In the genomic region with DNA sequence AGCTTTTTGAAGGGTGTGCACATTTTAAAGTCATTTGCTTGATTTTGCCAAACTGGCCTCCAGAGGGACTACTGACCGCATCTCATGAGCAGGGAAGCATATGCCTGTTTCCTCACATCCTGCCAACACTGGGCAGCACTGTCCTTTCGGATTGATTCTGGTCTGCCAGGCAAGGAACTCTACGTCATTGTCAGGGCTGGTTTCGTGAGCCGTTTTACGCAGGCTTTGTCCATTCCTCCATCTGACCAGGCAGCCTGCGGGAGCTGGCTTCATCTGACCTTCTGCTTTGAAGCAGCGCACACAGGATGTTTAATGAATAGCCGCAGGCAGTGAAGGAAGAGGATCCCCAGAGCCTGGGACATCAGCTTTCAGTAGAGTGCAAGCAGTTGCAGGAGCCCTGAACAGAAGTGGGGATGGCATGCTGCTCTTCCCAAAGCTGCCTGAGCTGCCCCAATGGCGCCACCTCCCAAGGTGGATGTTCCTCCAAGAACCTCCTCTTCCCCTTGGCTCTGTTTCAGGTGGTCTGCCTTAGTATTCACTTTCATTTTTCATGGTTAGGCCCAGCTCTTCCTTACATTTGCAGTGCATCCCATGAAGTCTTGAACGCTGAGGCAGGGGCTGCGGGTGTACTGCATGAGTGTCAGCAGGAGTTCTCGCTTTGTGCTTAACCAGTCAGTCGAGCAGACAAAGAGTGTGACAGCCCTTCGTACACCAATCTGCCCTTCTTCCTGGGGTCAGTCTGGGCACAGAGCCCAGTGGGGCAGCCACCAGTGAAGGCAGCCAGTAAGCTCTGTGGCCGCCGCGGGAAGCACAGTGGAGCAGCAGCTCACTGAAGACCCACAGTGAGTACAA, we compare ENCODE assay signal across 12 cellular contexts. TPM values are rescaled to one million over a fixed set of nuclear protein-coding genes. Genes with fewer than 3 reads are reported as not detected.
DNase-seq lines count a peak whose midpoint lies in the region; ATAC-seq, FAIRE-seq and TF ChIP-seq lines count a peak whose summit lies in the region.
"Had no signal": no experiment of that assay in that cellular context is flagged by ENCODE, and none has a peak within 500 bp of the region (broad histone marks: within the 10 kb centered on the region; RNA-seq: fewer than 3 reads in every experiment).

No MANE protein-coding gene starts in this region.

- H3K9ac ChIP-seq in rectal smooth muscle tissue (ENCODE audit: low read length) = no peak overlapping the region

- ATAC-seq in SK-N-SH treated with all-trans-retinoic acid at 6 μM for 48 hours (peak; percentile 44; the same call in 1 of the 3 replicates), left colon (no peak), GM21381 (IDR thresholded peaks at IDR 0.05; ENCODE audit: unreplicated experiment) (no peak)

- no peak for TF ChIP-seq CTCF in foreskin fibroblast (IDR thresholded peaks at IDR 0.05; ENCODE audit: low read depth, low read length)
- TF ChIP-seq CTCF in uterus (IDR thresholded peaks at IDR 0.05) = peak in 2 of 4 experiments; percentile 30 to 46

- H3K4me3 ChIP-seq in foreskin fibroblast (ENCODE audit: low read depth in 1 of 2, low read length in 2 of 2) (peak overlapping the region in 1 of 2 donors; percentile 22), rectal smooth muscle tissue (ENCODE audit: low read length) (peak overlapping the region; percentile 29), uterus (no peak overlapping the region)

- intact Hi-C loops in uterus (cut with DNase I; ENCODE audit: low total_unique reads) = no loop called here
- intact Hi-C loops in left colon (cut with DNase I, micrococcal nuclease) = no loop called here

- H3K36me3 ChIP-seq in rectal smooth muscle tissue (ENCODE audit: control insufficient read depth, insufficient read depth, low read length) (no peaks in the 10 kb centered on the region), uterus (no peaks in the 10 kb centered on the region)

- H3K9me3 ChIP-seq in uterus = no peaks in the 10 kb centered on the region

- FAIRE-seq in GM12891 (lab: Jason Lieb, UNC) = no peak
- FAIRE-seq: H54, urothelium cell line had no signal

- H3K4me1 ChIP-seq in rectal smooth muscle tissue (ENCODE audit: control insufficient read depth, insufficient read depth, low read length) (no peaks in the 10 kb centered on the region), uterus (peaks cover 0 to 5% of the 10 kb centered on the region in 2 donors)

- TF ChIP-seq POLR2A in GM12891 (IDR thresholded peaks at IDR 0.05; ENCODE audit: low read depth, low read length) (no peak), uterus (IDR thresholded peaks at IDR 0.05) (no peak)

- peak; percentile 67 for DNase-seq in ELF-1 (ENCODE audit: low read depth, low spot score)
- DNase-seq in foreskin fibroblast = peak; percentile 21 to 49
- no peak for DNase-seq in GM12891 (ENCODE audit: insufficient read length, low spot score)
- no peak for DNase-seq in uterus
- no peak for DNase-seq in left colon
- DNase-seq: DND-41, NCI-H1048 had no signal

- H3K27me3 ChIP-seq in rectal smooth muscle tissue (ENCODE audit: control insufficient read depth, insufficient read depth, low read length) (no peaks in the 10 kb centered on the region), uterus (no peaks in the 10 kb centered on the region)

- H3K27ac ChIP-seq in rectal smooth muscle tissue (ENCODE audit: low read depth, low read length) (no peak overlapping the region), uterus (peak overlapping the region in 1 of 2 donors; percentile 6)

TF ChIP-seq in SK-N-SH treated with all-trans-retinoic acid at 6 μM for 48 hours, 23 proteins besides CTCF, POLR2A, EP300 and RAD21 (continues in another document):
- TF ChIP-seq OSR1 (CRISPR knock-in tag; IDR thresholded peaks at IDR 0.05) (no peak), ARNTL (CRISPR knock-in tag; IDR thresholded peaks at IDR 0.05; ENCODE audit: borderline replicate concordance, low read depth) (no peak), ZFP3 (CRISPR knock-in tag; IDR thresholded peaks at IDR 0.05) (no peak), ISL1 (CRISPR knock-in tag; IDR thresholded peaks at IDR 0.05) (no peak), ZNF565 (CRISPR knock-in tag; conservative IDR thresholded peaks at IDR 0.05; ENCODE audit: low read depth) (no peak), TSHZ2 (CRISPR knock-in tag; IDR thresholded peaks at IDR 0.05) (no peak), TCF4 (CRISPR knock-in tag; IDR thresholded peaks at IDR 0.05; ENCODE audit: borderline replicate concordance) (no peak), PPARA (CRISPR knock-in tag; IDR thresholded peaks at IDR 0.05; ENCODE audit: borderline replicate concordance) (no peak), GLIS3 (CRISPR knock-in tag; IDR thresholded peaks at IDR 0.05) (no peak)

TF ChIP-seq in GM12891, 5 proteins besides CTCF, POLR2A, EP300 and RAD21:
- TF ChIP-seq PAX5 (IDR thresholded peaks at IDR 0.05; ENCODE audit: insufficient read depth, low read length, severe bottlenecking) (no peak), POLR2AphosphoS5 (IDR thresholded peaks at IDR 0.05; ENCODE audit: low read depth, low read length) (no peak), TAF1 (IDR thresholded peaks at IDR 0.05; ENCODE audit: low read depth, low read length) (no peak), POU2F2 (IDR thresholded peaks at IDR 0.05; ENCODE audit: low read depth, low read length) (no peak), SPI1 (IDR thresholded peaks at IDR 0.05; ENCODE audit: low read depth, low read length) (no peak)

RNA-seq across cellular contexts. Expression of gene SEMA4C, which starts 46.5 kb away (rescaled TPM):
- polyA plus RNA-seq in GM12891 (2012; ENCODE audit: low read depth, missing spikeins) = 8.8 TPM
- total RNA-seq in uterus (100 to 1,000 TPM in 1 of 4 donors, 10 to 100 TPM in 3; 31.8 to 117 (median 61.7) TPM), left colon (10 to 100 TPM; 13.2 to 17.5 TPM)

RNA-seq across cellular contexts. Expression of gene ANKRD39, which starts 58.6 kb away (rescaled TPM):
- 14.9 TPM for polyA plus RNA-seq in GM12891 (2012; ENCODE audit: low read depth, missing spikeins)
- total RNA-seq in uterus (100 to 1,000 TPM in 1 of 4 donors, 10 to 100 TPM in 2, 1 to 10 TPM in 1; 4.7 to 162 (median 16.9) TPM), left colon (10 to 100 TPM in 1 of 2 donors, 1 to 10 TPM in 1; 9.5 to 11.7 TPM)

Comparison
In these comparisons a context has a peak if more than half of its experiments do, and no peak if none do; other contexts are left out.
1. DNase-seq: peak in ELF-1 (single experiment) and foreskin fibroblast (2 of 2); none in GM12891 (single experiment), uterus (0 of 2) and left colon (0 of 2).